Comparison of ENCODE assay signal across 2 cellular contexts in the genomic region with DNA sequence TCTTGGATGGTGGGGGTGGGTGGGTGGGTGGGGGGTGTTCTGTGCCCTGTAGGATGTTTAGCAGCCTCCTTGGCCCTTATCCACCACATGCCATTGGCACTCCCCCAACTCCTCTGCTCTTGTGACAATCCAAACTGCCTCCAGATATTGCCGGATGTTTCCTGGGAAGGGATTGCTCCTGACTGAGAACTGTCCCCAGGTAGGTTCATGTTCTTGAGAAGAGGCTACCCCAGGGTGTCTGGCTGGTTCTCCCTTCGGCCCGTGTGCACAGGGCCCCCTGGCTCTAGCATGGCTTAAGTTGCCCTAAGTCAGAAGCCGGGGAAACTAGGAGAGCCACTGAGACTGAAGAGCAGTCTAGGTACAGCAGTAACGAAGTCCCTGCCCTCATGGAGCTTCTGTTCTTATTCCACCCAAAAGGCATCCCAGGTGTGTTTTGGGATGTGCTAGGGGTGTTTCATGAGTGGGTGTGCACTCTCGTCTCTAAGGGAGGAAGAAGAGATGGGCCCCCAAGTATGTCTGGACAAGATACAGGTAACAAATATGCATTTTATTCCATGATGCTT.
TF ChIP-seq lines count a peak whose summit lies in the region.

No MANE protein-coding gene starts in this region.

TF ChIP-seq in K562, 482 proteins besides CTCF, POLR2A, EP300 and RAD21:
- TF ChIP-seq ZNF224 (CRISPR knock-in tag; IDR thresholded peaks at IDR 0.05) (no peak), RB1 (IDR thresholded peaks at IDR 0.05; ENCODE audit: low read depth) (no peak), MTA3 (IDR thresholded peaks at IDR 0.05; ENCODE audit: borderline replicate concordance) (no peak), ZNF830 (CRISPR knock-in tag; IDR thresholded peaks at IDR 0.05) (no peak), GTF2B (IDR thresholded peaks at IDR 0.05; ENCODE audit: extremely low read depth, insufficient read length) (no peak), ZNF316 (IDR thresholded peaks at IDR 0.05) (peak; percentile 81), TRIM28 (IDR thresholded peaks at IDR 0.05) (peak; percentile 78; the same call in 1 of the 2 replicates), PML (IDR thresholded peaks at IDR 0.05; ENCODE audit: low read length) (no peak), ZNF274 (IDR thresholded peaks at IDR 0.05; ENCODE audit: borderline replicate concordance, low read depth, low read length) (no peak), NEUROD1 (IDR thresholded peaks at IDR 0.05; ENCODE audit: borderline replicate concordance, low read depth, low read length, partially characterized antibody) (no peak), ZNF583 (CRISPR knock-in tag; IDR thresholded peaks at IDR 0.05) (no peak), MTF1 (CRISPR knock-in tag; IDR thresholded peaks at IDR 0.05; ENCODE audit: borderline replicate concordance) (no peak), ZNF780A (CRISPR knock-in tag; IDR thresholded peaks at IDR 0.05) (no peak), CREB3L1 (IDR thresholded peaks at IDR 0.05; ENCODE audit: borderline replicate concordance, low read depth) (no peak), TRIM24 (IDR thresholded peaks at IDR 0.05) (peak in 1 of 2 experiments; percentile 56; a peak in 1 of 4 replicates)
- TF ChIP-seq, protein P1, sequence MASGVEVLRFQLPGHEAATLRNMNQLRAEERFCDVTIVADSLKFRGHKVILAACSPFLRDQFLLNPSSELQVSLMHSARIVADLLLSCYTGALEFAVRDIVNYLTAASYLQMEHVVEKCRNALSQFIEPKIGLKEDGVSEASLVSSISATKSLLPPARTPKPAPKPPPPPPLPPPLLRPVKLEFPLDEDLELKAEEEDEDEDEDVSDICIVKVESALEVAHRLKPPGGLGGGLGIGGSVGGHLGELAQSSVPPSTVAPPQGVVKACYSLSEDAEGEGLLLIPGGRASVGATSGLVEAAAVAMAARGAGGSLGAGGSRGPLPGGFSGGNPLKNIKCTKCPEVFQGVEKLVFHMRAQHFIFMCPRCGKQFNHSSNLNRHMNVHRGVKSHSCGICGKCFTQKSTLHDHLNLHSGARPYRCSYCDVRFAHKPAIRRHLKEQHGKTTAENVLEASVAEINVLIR (CRISPR knock-in tag; IDR thresholded peaks at IDR 0.05), result no peak
TF ChIP-seq in K562: peak in this region for 3.

TF ChIP-seq in HepG2, 621 proteins besides CTCF, POLR2A, EP300 and RAD21:
- TF ChIP-seq, protein P2, sequence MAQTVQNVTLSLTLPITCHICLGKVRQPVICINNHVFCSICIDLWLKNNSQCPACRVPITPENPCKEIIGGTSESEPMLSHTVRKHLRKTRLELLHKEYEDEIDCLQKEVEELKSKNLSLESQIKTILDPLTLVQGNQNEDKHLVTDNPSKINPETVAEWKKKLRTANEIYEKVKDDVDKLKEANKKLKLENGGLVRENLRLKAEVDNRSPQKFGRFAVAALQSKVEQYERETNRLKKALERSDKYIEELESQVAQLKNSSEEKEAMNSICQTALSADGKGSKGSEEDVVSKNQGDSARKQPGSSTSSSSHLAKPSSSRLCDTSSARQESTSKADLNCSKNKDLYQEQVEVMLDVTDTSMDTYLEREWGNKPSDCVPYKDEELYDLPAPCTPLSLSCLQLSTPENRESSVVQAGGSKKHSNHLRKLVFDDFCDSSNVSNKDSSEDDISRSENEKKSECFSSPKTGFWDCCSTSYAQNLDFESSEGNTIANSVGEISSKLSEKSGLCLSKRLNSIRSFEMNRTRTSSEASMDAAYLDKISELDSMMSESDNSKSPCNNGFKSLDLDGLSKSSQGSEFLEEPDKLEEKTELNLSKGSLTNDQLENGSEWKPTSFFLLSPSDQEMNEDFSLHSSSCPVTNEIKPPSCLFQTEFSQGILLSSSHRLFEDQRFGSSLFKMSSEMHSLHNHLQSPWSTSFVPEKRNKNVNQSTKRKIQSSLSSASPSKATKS (CRISPR knock-in tag; IDR thresholded peaks at IDR 0.05), result no peak
